Comparison of ENCODE assay signal across 32 cellular contexts in genomic region chr20:9878096-9878495, GRCh38. TPM values are rescaled to one million over a fixed set of nuclear protein-coding genes. Genes with fewer than 3 reads are reported as not detected.
DNase-seq lines count a peak whose midpoint lies in the region; ATAC-seq, FAIRE-seq and TF ChIP-seq lines count a peak whose summit lies in the region.
"Had no signal": no experiment of that assay in that cellular context is flagged by ENCODE, and none has a peak within 500 bp of the region (broad histone marks: within the 10 kb centered on the region; RNA-seq: fewer than 3 reads in every experiment).

No MANE protein-coding gene starts in this region.

- H3K4me3 ChIP-seq in fibroblast of mammary gland (ENCODE audit: control insufficient read depth, low read depth, low read length) (no peak overlapping the region), small intestine (ENCODE audit: low read depth in 1 of 2, low read length in 2 of 2) (no peak overlapping the region), upper lobe of right lung (no peak overlapping the region)
- H3K4me3 ChIP-seq: K562, PC-9, SJCRH30 had no signal

- TF ChIP-seq CTCF in fibroblast of mammary gland (conservative IDR thresholded peaks at IDR 0.05; ENCODE audit: control insufficient read depth, insufficient read depth, low read depth, low read length) (no peak), upper lobe of right lung (IDR thresholded peaks at IDR 0.05) (no peak)

- H3K4me1 ChIP-seq in small intestine (ENCODE audit: control insufficient read depth in 2 of 2, insufficient read depth in 1 of 2, low read depth in 1 of 2, low read length in 1 of 2) = no peaks in the 10 kb centered on the region
- H3K4me1 ChIP-seq in upper lobe of right lung = no peaks in the 10 kb centered on the region
- H3K4me1 ChIP-seq: BE2C, SJCRH30 had no signal

- FAIRE-seq in small intestine (lab: Jason Lieb, UNC) = no peak
- FAIRE-seq: GM12891, GM19239, K562 had no signal

- ATAC-seq in HG03342 (IDR thresholded peaks at IDR 0.05; ENCODE audit: unreplicated experiment) (no peak), upper lobe of right lung (no peak)
- ATAC-seq: K562, Right ventricle myocardium inferior, SK-N-SH treated with all-trans-retinoic acid at 6 μM for 48 hours had no signal

- H3K36me3 ChIP-seq in small intestine (ENCODE audit: control insufficient read depth in 2 of 2, insufficient read depth in 2 of 2, low read length in 2 of 2) (no peaks in the 10 kb centered on the region), upper lobe of right lung (no peaks in the 10 kb centered on the region)
- H3K36me3 ChIP-seq: BE2C, SJCRH30 had no signal

- DNase-seq in EH (ENCODE audit: low read depth) (peak; percentile 7), MV-4-11 (lab: John Stamatoyannopoulos, UW) (peak; percentile 34), fibroblast of mammary gland (ENCODE audit: low read depth) (peak; percentile 0), small intestine (peak; percentile 15), AG08395 (ENCODE audit: low spot score) (no peak), upper lobe of right lung (no peak)
- DNase-seq: BE2C; CD8-positive, alpha-beta memory T cell; DMS 273 treated with DMSO at 0.1 percent for 48 hours; DMS79; GF-D8; Kasumi-1; NCI-H1048; NCI-H1417; NCI-H1694; NCI-H2029 treated with DMSO at 0.1 percent for 48 hours; NCI-H446 treated with DMSO at 0.1 percent for 48 hours; NCI-H526; NCI-H82; NK-92 treated with Interleukin-12 subunit alpha and Interleukin-12 subunit beta, amount 100 ng/mL, for 24 hours; PC-9; SJCRH30 had no signal

- H3K9me3 ChIP-seq in small intestine (ENCODE audit: control insufficient read depth, low read depth) = no peaks in the 10 kb centered on the region
- H3K9me3 ChIP-seq in upper lobe of right lung = no peaks in the 10 kb centered on the region
- H3K9me3 ChIP-seq: BE2C, SJCRH30 had no signal

- no peak overlapping the region for H3K27ac ChIP-seq in small intestine (ENCODE audit: low read depth in 1 of 2, low read length in 1 of 2)
- no peak overlapping the region for H3K27ac ChIP-seq in upper lobe of right lung
- H3K27ac ChIP-seq: PC-9, SJCRH30 had no signal

- intact Hi-C loops in upper lobe of right lung (cut with DNase I) = no loop called here

- H3K27me3 ChIP-seq in small intestine (ENCODE audit: control insufficient read depth in 2 of 2, insufficient read depth in 2 of 2, low read length in 2 of 2) (no peaks in the 10 kb centered on the region), upper lobe of right lung (no peaks in the 10 kb centered on the region)

- WGBS in small intestine, 3 donors = 15 to 42% (median 20%) methylated on average over 2 of the region's 2 CpGs

RNA-seq across cellular contexts. Expression of gene PAK5, which starts 39.2 kb away (rescaled TPM):
- polyA plus RNA-seq in small intestine = under 1 TPM in 1 of 3 donors, not detected in 2; 0.10 TPM
- total RNA-seq in upper lobe of right lung = 0.35 TPM
- total RNA-seq: A673; CD8-positive, alpha-beta memory T cell; HT1080; K562; PC-9; Right ventricle myocardium inferior; RPMI7951; SJCRH30 had no signal
- polyA plus RNA-seq: CD14-positive monocyte; CD8-positive, alpha-beta memory T cell; K562 had no signal

Comparison
In these comparisons a context has a peak if more than half of its experiments do, and no peak if none do; other contexts are left out.
1. DNase-seq: peak in EH (single experiment), MV-4-11 (single experiment), fibroblast of mammary gland (single experiment) and small intestine (single experiment); none in AG08395 (single experiment) and upper lobe of right lung (single experiment).